In genomic region chr13:59771272-59771671, GRCh38 we compare ENCODE assay signal across 9 cellular contexts.
DNase-seq lines count a peak whose midpoint lies in the region; ATAC-seq and TF ChIP-seq lines count a peak whose summit lies in the region.
"Had no signal": no experiment of that assay in that cellular context is flagged by ENCODE, and none has a peak within 500 bp of the region (broad histone marks: within the 10 kb centered on the region; RNA-seq: fewer than 3 reads in every experiment).

No MANE protein-coding gene starts in this region.

- peak; percentile 62 for TF ChIP-seq CTCF in OCI-LY7 (conservative IDR thresholded peaks at IDR 0.05; ENCODE audit: low read length)
- TF ChIP-seq CTCF in epithelial cell of esophagus (IDR thresholded peaks at IDR 0.05; ENCODE audit: insufficient read depth, low read depth, low read length, missing control alignments) = peak; percentile 70
- TF ChIP-seq CTCF in thoracic aorta (IDR thresholded peaks at IDR 0.05) = peak; percentile 22

- H2AFZ ChIP-seq in OCI-LY7 (ENCODE audit: low read length) = no peak overlapping the region

- BruUV-seq in OCI-LY7 (replicated peaks; lab: Mats Ljungman, UMichigan) = no TSS peak

- no peaks in the 10 kb centered on the region for H3K79me2 ChIP-seq in OCI-LY7 (ENCODE audit: insufficient read depth, low read depth, low read length)

- no peak overlapping the region for H3K4me3 ChIP-seq in OCI-LY7 (ENCODE audit: low read depth, low read length, poor library complexity, severe bottlenecking)
- H3K4me3 ChIP-seq in epithelial cell of esophagus (ENCODE audit: low read length) = no peak overlapping the region
- no peak overlapping the region for H3K4me3 ChIP-seq in thoracic aorta
- H3K4me3 ChIP-seq in effector memory CD4-positive, alpha-beta T cell (ENCODE audit: insufficient read depth, low read depth, low read length, poor library complexity, severe bottlenecking) = no peak overlapping the region

- no peaks in the 10 kb centered on the region for H3K36me3 ChIP-seq in OCI-LY7 (ENCODE audit: insufficient read depth, low read length)
- no peaks in the 10 kb centered on the region for H3K36me3 ChIP-seq in thoracic aorta
- no peaks in the 10 kb centered on the region for H3K36me3 ChIP-seq in effector memory CD4-positive, alpha-beta T cell (ENCODE audit: control insufficient read depth, insufficient read depth, low read length)

- H3K27me3 ChIP-seq in thoracic aorta (replicated peaks; ENCODE audit: insufficient read depth) = no peaks in the 10 kb centered on the region
- no peaks in the 10 kb centered on the region for H3K27me3 ChIP-seq in effector memory CD4-positive, alpha-beta T cell (replicated peaks; ENCODE audit: control insufficient read depth, insufficient read depth, low read length, poor library complexity, severe bottlenecking)

- no peaks in the 10 kb centered on the region for H3K4me1 ChIP-seq in OCI-LY7 (ENCODE audit: insufficient read depth, low read length, poor library complexity, severe bottlenecking)
- H3K4me1 ChIP-seq in thoracic aorta (ENCODE audit: control insufficient read depth in 1 of 2, low read depth in 2 of 2) = peaks cover 4 to 10% of the 10 kb centered on the region in 2 donors
- no peaks in the 10 kb centered on the region for H3K4me1 ChIP-seq in effector memory CD4-positive, alpha-beta T cell (ENCODE audit: control insufficient read depth, insufficient read depth, low read length, poor library complexity, severe bottlenecking)

- no peaks in the 10 kb centered on the region for H4K20me1 ChIP-seq in OCI-LY7 (ENCODE audit: insufficient read depth, low read length)

- POLR2A ChIA-PET in OCI-LY7 (lab: Charles Lee) = interaction anchor here (0.7 to 2.2 kb wide), 2 partner anchors 14 to 575 kb away, joined by 3 to 8 read pairs; no protein-coding TSS in a partner anchor

- CTCF ChIA-PET in OCI-LY7 (lab: Charles Lee; ENCODE audit: unreplicated experiment) = no interaction called here

- H3K9me2 ChIP-seq in OCI-LY7 (ENCODE audit: insufficient read depth, low read length) = no peaks in the 10 kb centered on the region

- H3K27ac ChIP-seq in OCI-LY7 (ENCODE audit: low read depth, low read length, poor library complexity, severe bottlenecking) (no peak overlapping the region), thoracic aorta (no peak overlapping the region)
- H3K27ac ChIP-seq in effector memory CD4-positive, alpha-beta T cell (ENCODE audit: insufficient read depth, low read length, poor library complexity, severe bottlenecking) = no peak overlapping the region

- ATAC-seq in thoracic aorta (ENCODE audit: insufficient number of reproducible peaks, low FRiP score, low read depth) (no peak), HG03342 (IDR thresholded peaks at IDR 0.05; ENCODE audit: unreplicated experiment) (no peak)

- H3K9me3 ChIP-seq in OCI-LY7 (ENCODE audit: low read length) = no peaks in the 10 kb centered on the region
- H3K9me3 ChIP-seq in thoracic aorta = no peaks in the 10 kb centered on the region
- no peaks in the 10 kb centered on the region for H3K9me3 ChIP-seq in effector memory CD4-positive, alpha-beta T cell (ENCODE audit: control insufficient read depth, low read length)

- no peak overlapping the region for H3K4me2 ChIP-seq in OCI-LY7 (ENCODE audit: low read length)

- intact Hi-C loops in OCI-LY7 (cut with micrococcal nuclease; ENCODE audit: unreplicated experiment) = loop anchor here (2.0 kb wide), 1 partner anchor 20 kb away; no protein-coding TSS in a partner anchor

- peak; percentile 1 for DNase-seq in SKM-1 (lab: John Stamatoyannopoulos, UW; ENCODE audit: unreplicated experiment)
- no peak for DNase-seq in SKM-1 treated with dmso at 0.1 percent for 144 hours (lab: John Stamatoyannopoulos, UW; ENCODE audit: unreplicated experiment)
- no peak for DNase-seq in OCI-LY7 (ENCODE audit: low spot score)
- peak; percentile 31 for DNase-seq in epithelial cell of esophagus (ENCODE audit: low read depth)
- no peak for DNase-seq in thoracic aorta (ENCODE audit: low spot score)
- DNase-seq in middle frontal gyrus (ENCODE audit: extremely low spot score, low spot score) = no peak
- DNase-seq in effector memory CD4-positive, alpha-beta T cell = no peak
- DNase-seq: CD4-positive, alpha-beta memory T cell had no signal

Comparison
In these comparisons a context has a peak if more than half of its experiments do, and no peak if none do; other contexts are left out.
1. DNase-seq: peak in SKM-1 (single experiment) and epithelial cell of esophagus (single experiment); none in SKM-1 treated with dmso at 0.1 percent for 144 hours (single experiment), OCI-LY7 (single experiment), thoracic aorta (single experiment), middle frontal gyrus (single experiment) and effector memory CD4-positive, alpha-beta T cell (0 of 3).
2. Peak in every context shown above with its lines, with median percentiles within 50 percentile points of each other: CTCF ChIP-seq.